Comparison of ENCODE assay signal across 11 cellular contexts in genomic region chr9:112249277-112249676, GRCh38.
DNase-seq lines count a peak whose midpoint lies in the region; ATAC-seq and FAIRE-seq lines count a peak whose summit lies in the region.
"Had no signal": no experiment of that assay in that cellular context is flagged by ENCODE, and none has a peak within 500 bp of the region (broad histone marks: within the 10 kb centered on the region; RNA-seq: fewer than 3 reads in every experiment).

No MANE protein-coding gene starts in this region.

- H3K27me3 ChIP-seq in MG63: no peaks in the 10 kb centered on the region

- DNase-seq in RCC 7860 (ENCODE audit: low spot score) (peak; percentile 22), kidney tubule cell (ENCODE audit: low spot score) (peak; percentile 20), NCI-H82 (lab: John Stamatoyannopoulos, UW) (no peak), NCI-H187 (lab: John Stamatoyannopoulos, UW) (no peak), MG63 (no peak)
- DNase-seq in activated CD4-positive, alpha-beta memory T cell treated with anti-CD3 and anti-CD28 coated beads for 36 hours: no peak
- DNase-seq: RPMI8226 had no signal

- H3K4me3 Mint-ChIP-seq in activated CD4-positive, alpha-beta memory T cell treated with anti-CD3 and anti-CD28 coated beads for 36 hours: no peak overlapping the region
- H3K4me3 Mint-ChIP-seq: dendritic cell treated with granulocyte-macrophage colony-stimulating factor and Interleukin-4, amounts not matched to agents 40 ng/mL and 50 ng/mL, for 4 days had no signal

- POLR2A ChIA-PET in activated CD4-positive, alpha-beta memory T cell treated with anti-CD3 and anti-CD28 coated beads for 36 hours (lab: Charles Lee): no interaction called here

- no peaks in the 10 kb centered on the region for H3K9me3 ChIP-seq in MG63
- H3K9me3 ChIP-seq: prostate gland had no signal

- no peaks in the 10 kb centered on the region for H3K9me3 Mint-ChIP-seq in activated CD4-positive, alpha-beta memory T cell treated with anti-CD3 and anti-CD28 coated beads for 36 hours
- H3K9me3 Mint-ChIP-seq: dendritic cell treated with granulocyte-macrophage colony-stimulating factor and Interleukin-4, amounts not matched to agents 40 ng/mL and 50 ng/mL, for 4 days had no signal

- peaks cover 35% of the 10 kb centered on the region for H3K4me1 Mint-ChIP-seq in activated CD4-positive, alpha-beta memory T cell treated with anti-CD3 and anti-CD28 coated beads for 36 hours (ENCODE audit: low read depth)

- ATAC-seq in GM18867 (IDR thresholded peaks at IDR 0.05; ENCODE audit: unreplicated experiment) (peak; percentile 89), HG02610 (IDR thresholded peaks at IDR 0.05; ENCODE audit: unreplicated experiment) (peak; percentile 83)

- H3K27ac Mint-ChIP-seq in activated CD4-positive, alpha-beta memory T cell treated with anti-CD3 and anti-CD28 coated beads for 36 hours: no peak overlapping the region
- H3K27ac Mint-ChIP-seq: dendritic cell treated with granulocyte-macrophage colony-stimulating factor and Interleukin-4, amounts not matched to agents 40 ng/mL and 50 ng/mL, for 4 days had no signal

- H3K36me3 Mint-ChIP-seq in activated CD4-positive, alpha-beta memory T cell treated with anti-CD3 and anti-CD28 coated beads for 36 hours: peaks cover 28% of the 10 kb centered on the region

- no peaks in the 10 kb centered on the region for H3K27me3 Mint-ChIP-seq in activated CD4-positive, alpha-beta memory T cell treated with anti-CD3 and anti-CD28 coated beads for 36 hours
- H3K27me3 Mint-ChIP-seq: dendritic cell treated with granulocyte-macrophage colony-stimulating factor and Interleukin-4, amounts not matched to agents 40 ng/mL and 50 ng/mL, for 4 days had no signal

- H3K4me3 ChIP-seq in MG63: no peak overlapping the region
- H3K4me3 ChIP-seq: prostate gland had no signal

- CTCF ChIA-PET in activated CD4-positive, alpha-beta memory T cell treated with anti-CD3 and anti-CD28 coated beads for 36 hours (lab: Charles Lee): no interaction called here

- intact Hi-C loops in activated CD4-positive, alpha-beta memory T cell treated with anti-CD3 and anti-CD28 coated beads for 36 hours (cut with micrococcal nuclease): loop anchor here (2.0 kb wide), 2 partner anchors 68 to 84 kb away; partner anchors contain the start of gene PTBP3

- FAIRE-seq in RCC 7860 (lab: Jason Lieb, UNC): no peak

- H3K36me3 ChIP-seq in MG63: peaks cover 5% of the 10 kb centered on the region; the same call in 1 of the 2 replicates
- H3K36me3 ChIP-seq: prostate gland had no signal

Comparison
In these comparisons a context has a peak if more than half of its experiments do, and no peak if none do; other contexts are left out.
1. DNase-seq: peak in RCC 7860 (single experiment) and kidney tubule cell (single experiment); none in activated CD4-positive, alpha-beta memory T cell treated with anti-CD3 and anti-CD28 coated beads for 36 hours (single experiment), NCI-H82 (single experiment), NCI-H187 (0 of 2) and MG63 (single experiment).